20 cellular contexts compared by ENCODE assay signal in the genomic region with DNA sequence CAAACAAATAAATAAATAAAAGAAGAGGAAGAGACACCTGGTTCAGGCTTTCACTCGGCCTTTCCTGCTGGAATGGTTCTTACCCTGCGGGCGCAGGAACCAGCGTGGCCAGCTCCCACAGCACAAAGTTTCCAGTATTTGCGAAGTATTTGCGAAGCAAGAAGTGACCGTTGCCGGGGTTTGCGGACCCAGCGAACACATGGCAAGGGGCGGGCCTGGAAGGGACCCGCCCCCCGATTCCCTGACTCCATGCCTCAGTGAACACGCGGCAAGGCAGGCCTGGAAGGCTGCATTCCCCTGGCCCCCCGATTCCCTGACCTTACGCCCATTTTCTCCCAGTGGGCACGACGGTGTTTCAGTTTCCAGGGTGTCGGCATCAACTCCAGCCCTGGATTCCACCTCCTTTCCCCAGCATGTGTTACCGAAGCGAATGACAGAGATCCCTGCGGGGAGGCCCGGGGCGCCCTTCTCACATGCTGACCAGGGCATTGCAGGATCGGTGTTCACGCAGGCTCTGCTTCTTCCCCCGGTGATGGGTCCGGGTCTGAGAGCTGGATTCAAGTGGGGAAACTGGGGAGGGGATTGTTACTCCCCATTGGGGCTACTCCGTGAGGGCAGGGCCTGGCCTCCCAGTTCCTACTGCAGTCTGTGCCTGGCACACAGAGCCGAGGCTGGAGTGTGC.
DNase-seq lines count a peak whose midpoint lies in the region; ATAC-seq, FAIRE-seq and TF ChIP-seq lines count a peak whose summit lies in the region.
"Had no signal": no experiment of that assay in that cellular context is flagged by ENCODE, and none has a peak within 500 bp of the region (broad histone marks: within the 10 kb centered on the region; RNA-seq: fewer than 3 reads in every experiment).

No MANE protein-coding gene starts in this region.

- H3K4me2 ChIP-seq in H1 (ENCODE audit: insufficient read depth in 1 of 2, low read depth in 2 of 2, low read length in 2 of 2): no peak overlapping the region

- no peak overlapping the region for H3K56ac ChIP-seq in H1 (replicated peaks; ENCODE audit: insufficient read length, low read depth, low read length)

- H3K23me2 ChIP-seq in H1 (ENCODE audit: low read depth, low read length): no peaks in the 10 kb centered on the region; the same call in 1 of the 2 replicates

- H3K27me3 Mint-ChIP-seq in nephron progenitor cell (ENCODE audit: low read depth, poor library complexity): peaks cover 29% of the 10 kb centered on the region

- H2AFZ ChIP-seq in H1 (ENCODE audit: low read length): no peak overlapping the region

- no peak overlapping the region; the same call in 1 of the 2 replicates for H3K18ac ChIP-seq in H1 (ENCODE audit: extremely low read depth, low read length)

- FAIRE-seq in H1 (lab: Jason Lieb, UNC): no peak
- FAIRE-seq: GM12878, H54 had no signal

- no peaks in the 10 kb centered on the region for H3K79me2 ChIP-seq in H1 (ENCODE audit: control insufficient read depth in 1 of 2, insufficient read depth in 2 of 2, low read length in 2 of 2)

- no peak overlapping the region for H4K5ac ChIP-seq in H1 (ENCODE audit: insufficient read length, low read depth, low read length)

- POLR2A ChIA-PET in H1 (lab: Charles Lee; ENCODE audit: partially characterized antibody): no interaction called here

- H3K23ac ChIP-seq in H1 (ENCODE audit: insufficient read length): no peak overlapping the region

- CTCF ChIA-PET in H1 (lab: Charles Lee; ENCODE audit: partially characterized antibody): interaction anchor here (0.9 to 3.2 kb wide), 6 partner anchors 8 to 372 kb away, joined by 3 to 14 read pairs (median 4); no protein-coding TSS in a partner anchor

- no peak overlapping the region for H2BK15ac ChIP-seq in H1 (ENCODE audit: low read length)

- H3K36me3 ChIP-seq in H7 (replicated peaks; ENCODE audit: control insufficient read depth, insufficient read depth, low read length) (no peaks in the 10 kb centered on the region), H1 (ENCODE audit: control insufficient read depth in 2 of 4, insufficient read depth in 4 of 4, low read length in 3 of 4) (no peaks in the 10 kb centered on the region; a peak in 1 of 8 replicates)
- H3K36me3 ChIP-seq: BLaER1 had no signal

- no peak overlapping the region for H4K91ac ChIP-seq in H1 (replicated peaks; ENCODE audit: insufficient read length, low read length)

- no peaks in the 10 kb centered on the region for H3K79me1 ChIP-seq in H1 (ENCODE audit: low read depth, low read length)

- no peak overlapping the region for H2BK12ac ChIP-seq in H1 (ENCODE audit: low read depth, low read length)

- no peaks in the 10 kb centered on the region for H3K9me3 Mint-ChIP-seq in nephron progenitor cell
- H3K9me3 Mint-ChIP-seq: CD8-positive, alpha-beta T cell had no signal

- ATAC-seq in omental fat pad (ENCODE audit: low FRiP score): no peak
- ATAC-seq: CD8-positive, alpha-beta T cell; GM12878; HCT116 had no signal

- H3K4me3 ChIP-seq in H7 (ENCODE audit: insufficient read depth, low read depth, low read length): no peak overlapping the region
- no peak overlapping the region for H3K4me3 ChIP-seq in H1 (ENCODE audit: extremely low read depth in 1 of 4, insufficient read depth in 2 of 4, low read depth in 3 of 4, low read length in 4 of 4)
- H3K4me3 ChIP-seq: BLaER1, GM12878 had no signal

- TF ChIP-seq EP300 in H1 (IDR thresholded peaks at IDR 0.05; ENCODE audit: borderline replicate concordance in 1 of 2, low read depth in 2 of 2, low read length in 2 of 2): no peak

- no peaks in the 10 kb centered on the region; a peak in 1 of 4 replicates for H3K9me3 ChIP-seq in H1 (ENCODE audit: insufficient read depth in 2 of 2, low read depth in 1 of 2, low read length in 1 of 2)
- H3K9me3 ChIP-seq: BLaER1 had no signal

- no peak overlapping the region for H3K9ac ChIP-seq in H1 (replicated peaks in 1 of 4; ENCODE audit: extremely low read depth in 1 of 4, low read depth in 3 of 4, low read length in 3 of 4)
- H3K9ac ChIP-seq: BLaER1 had no signal

- H3K4me1 ChIP-seq in H1 (replicated peaks in 1 of 4; ENCODE audit: control insufficient read depth in 3 of 4, insufficient read depth in 4 of 4, low read length in 3 of 4): peaks cover 0 to 2% (median 0%) of the 10 kb centered on the region in 4 experiments; a peak in 2 of 7 replicates

- 88% methylated on average over 31 of the region's 31 CpGs; no CpG with 5 or more reads in 1 of the 2 experiments for WGBS in H1 (ENCODE audit: extremely low coverage in 1 of 2, insufficient coverage in 1 of 2, insufficient read length in 1 of 2, insufficient replicate concordance in 2 of 2, low coverage in 1 of 2, low lambda C conversion rate in 2 of 2, missing lambda C conversion rate in 1 of 2), 2 experiments

- no peaks in the 10 kb centered on the region for H3K27me3 ChIP-seq in H7 (ENCODE audit: control insufficient read depth, insufficient read depth, low read length)
- no peaks in the 10 kb centered on the region for H3K27me3 ChIP-seq in H1 (replicated peaks in 1 of 4; ENCODE audit: control insufficient read depth in 3 of 4, extremely low read depth in 1 of 4, insufficient read depth in 3 of 4, low read length in 3 of 4)
- H3K27me3 ChIP-seq: BLaER1 had no signal

- H3K36me3 Mint-ChIP-seq in nephron progenitor cell (ENCODE audit: low read depth): no peaks in the 10 kb centered on the region
- H3K36me3 Mint-ChIP-seq: CD8-positive, alpha-beta T cell had no signal

- H3K27ac ChIP-seq in C4-2B (peak overlapping the region; percentile 24; the same call in 1 of the 2 replicates), H1 (ENCODE audit: low read depth, low read length) (no peak overlapping the region)
- H3K27ac ChIP-seq: BLaER1, HL-60 had no signal

- no peak for TF ChIP-seq CTCF in C4-2B (conservative IDR thresholded peaks at IDR 0.05)
- no peak for TF ChIP-seq CTCF in H1 (IDR thresholded peaks at IDR 0.05; ENCODE audit: control extremely low read depth in 1 of 3, insufficient read depth in 1 of 3, low read depth in 1 of 3, low read length in 3 of 3)
- TF ChIP-seq CTCF in nephron progenitor cell (IDR thresholded peaks at IDR 0.05): no peak
- no peak for TF ChIP-seq CTCF in omental fat pad (IDR thresholded peaks at IDR 0.05)

- H2BK5ac ChIP-seq in H1 (ENCODE audit: low read depth, low read length): no peak overlapping the region

- no peak overlapping the region for H3K14ac ChIP-seq in H1 (ENCODE audit: insufficient read length)

- H3K27ac Mint-ChIP-seq in nephron progenitor cell: peak overlapping the region; percentile 61
- H3K27ac Mint-ChIP-seq: CD8-positive, alpha-beta T cell; HFFc6 had no signal

- H3K4me1 Mint-ChIP-seq in nephron progenitor cell: peaks cover 10% of the 10 kb centered on the region

- no peak overlapping the region for H3K4me3 Mint-ChIP-seq in nephron progenitor cell
- H3K4me3 Mint-ChIP-seq: CD8-positive, alpha-beta T cell; HFFc6 had no signal

- no peak overlapping the region for H2BK120ac ChIP-seq in H1 (replicated peaks; ENCODE audit: low read depth, low read length)

- no peak for TF ChIP-seq RAD21 in H1 (IDR thresholded peaks at IDR 0.05 in 1 of 2, conservative IDR thresholded peaks at IDR 0.05 in 1 of 2; ENCODE audit: low read depth in 2 of 2, low read length in 2 of 2)

- no peak overlapping the region for H2AK5ac ChIP-seq in H1 (ENCODE audit: low read depth, low read length)

- peak overlapping the region; percentile 57 for H4K8ac ChIP-seq in H1 (ENCODE audit: extremely low read depth, insufficient read depth, low read length)

- no peaks in the 10 kb centered on the region for H4K20me1 ChIP-seq in H1 (replicated peaks in 1 of 2; ENCODE audit: control insufficient read depth in 1 of 2, insufficient read depth in 2 of 2, low read length in 2 of 2)
- H4K20me1 ChIP-seq: BLaER1 had no signal

- DNase-seq in H7 (peak; percentile 69), H1 (ENCODE audit: low read depth in 1 of 2, low spot score in 2 of 2) (no peak), nephron progenitor cell (no peak), NCI-H526 (lab: John Stamatoyannopoulos, UW) (no peak), NCI-H1048 (lab: John Stamatoyannopoulos, UW) (no peak), omental fat pad (ENCODE audit: low spot score) (no peak)
- DNase-seq: 8988T; Calu3; CD8-positive, alpha-beta T cell; DMS 273 treated with DMSO at 0.1 percent for 48 hours; DMS53; DND-41; EL; HFFc6 had no signal

- H3K4ac ChIP-seq in H1 (replicated peaks; ENCODE audit: insufficient read length, low read depth, low read length): peak overlapping the region; percentile 21

- TF ChIP-seq POLR2A in H1 (IDR thresholded peaks at IDR 0.05; ENCODE audit: control extremely low read depth in 1 of 2, low read depth in 2 of 2, low read length in 2 of 2): no peak

- H2BK20ac ChIP-seq in H1 (ENCODE audit: low read length): no peak overlapping the region

TF ChIP-seq in H1, 55 proteins besides CTCF, POLR2A, EP300 and RAD21:
- TF ChIP-seq SAP30 (IDR thresholded peaks at IDR 0.05; ENCODE audit: insufficient read depth, insufficient replicate concordance, low read length) (no peak), TBP (IDR thresholded peaks at IDR 0.05; ENCODE audit: low read depth, low read length) (no peak), CHD2 (IDR thresholded peaks at IDR 0.05; ENCODE audit: low read length) (no peak), ASH2L (IDR thresholded peaks at IDR 0.05; ENCODE audit: low read length) (no peak), KDM4A (IDR thresholded peaks at IDR 0.05; ENCODE audit: low read depth, low read length, severe bottlenecking) (no peak), HDAC2 (IDR thresholded peaks at IDR 0.05; ENCODE audit: borderline replicate concordance in 1 of 2, low read depth in 2 of 2, low read length in 2 of 2) (no peak), JUND (IDR thresholded peaks at IDR 0.05; ENCODE audit: low read length) (no peak), FOSL1 (IDR thresholded peaks at IDR 0.05; ENCODE audit: insufficient read depth, low read depth, low read length) (no peak), ZNF274 (IDR thresholded peaks at IDR 0.05; ENCODE audit: borderline replicate concordance, extremely low read depth, low read length) (no peak), SRF (IDR thresholded peaks at IDR 0.05; ENCODE audit: low read depth, low read length) (no peak), RXRA (IDR thresholded peaks at IDR 0.05; ENCODE audit: insufficient read depth, low read depth, low read length) (no peak)
- TF ChIP-seq, protein P1, sequence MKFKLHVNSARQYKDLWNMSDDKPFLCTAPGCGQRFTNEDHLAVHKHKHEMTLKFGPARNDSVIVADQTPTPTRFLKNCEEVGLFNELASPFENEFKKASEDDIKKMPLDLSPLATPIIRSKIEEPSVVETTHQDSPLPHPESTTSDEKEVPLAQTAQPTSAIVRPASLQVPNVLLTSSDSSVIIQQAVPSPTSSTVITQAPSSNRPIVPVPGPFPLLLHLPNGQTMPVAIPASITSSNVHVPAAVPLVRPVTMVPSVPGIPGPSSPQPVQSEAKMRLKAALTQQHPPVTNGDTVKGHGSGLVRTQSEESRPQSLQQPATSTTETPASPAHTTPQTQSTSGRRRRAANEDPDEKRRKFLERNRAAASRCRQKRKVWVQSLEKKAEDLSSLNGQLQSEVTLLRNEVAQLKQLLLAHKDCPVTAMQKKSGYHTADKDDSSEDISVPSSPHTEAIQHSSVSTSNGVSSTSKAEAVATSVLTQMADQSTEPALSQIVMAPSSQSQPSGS (IDR thresholded peaks at IDR 0.05; ENCODE audit: low read length): no peak
